Comparison of ENCODE assay signal across 1 cellular context in the genomic region with DNA sequence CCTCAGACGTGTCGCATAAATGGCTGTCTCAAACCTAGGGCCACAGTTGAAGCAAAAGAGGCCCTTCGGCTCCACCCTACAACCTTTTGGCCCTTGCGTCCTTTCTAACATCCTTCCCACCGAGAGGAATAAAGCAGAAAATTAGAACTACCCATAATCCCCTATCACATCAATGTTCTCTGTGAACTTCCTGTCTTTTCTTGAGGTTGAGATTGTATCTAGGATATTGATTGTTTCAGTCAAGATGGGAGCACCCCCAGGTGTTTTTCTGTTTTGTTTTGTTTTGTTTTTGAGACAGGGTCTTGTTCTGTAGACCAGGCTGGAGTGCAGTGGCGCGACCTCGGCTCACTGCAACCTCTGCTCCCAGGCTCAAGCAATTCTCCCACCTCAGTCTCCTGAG.
TF ChIP-seq lines count a peak whose summit lies in the region.

No MANE protein-coding gene starts in this region.

TF ChIP-seq in GM23338, 12 proteins besides CTCF, POLR2A, EP300 and RAD21 (continued from another document):
- TF ChIP-seq, protein P1, sequence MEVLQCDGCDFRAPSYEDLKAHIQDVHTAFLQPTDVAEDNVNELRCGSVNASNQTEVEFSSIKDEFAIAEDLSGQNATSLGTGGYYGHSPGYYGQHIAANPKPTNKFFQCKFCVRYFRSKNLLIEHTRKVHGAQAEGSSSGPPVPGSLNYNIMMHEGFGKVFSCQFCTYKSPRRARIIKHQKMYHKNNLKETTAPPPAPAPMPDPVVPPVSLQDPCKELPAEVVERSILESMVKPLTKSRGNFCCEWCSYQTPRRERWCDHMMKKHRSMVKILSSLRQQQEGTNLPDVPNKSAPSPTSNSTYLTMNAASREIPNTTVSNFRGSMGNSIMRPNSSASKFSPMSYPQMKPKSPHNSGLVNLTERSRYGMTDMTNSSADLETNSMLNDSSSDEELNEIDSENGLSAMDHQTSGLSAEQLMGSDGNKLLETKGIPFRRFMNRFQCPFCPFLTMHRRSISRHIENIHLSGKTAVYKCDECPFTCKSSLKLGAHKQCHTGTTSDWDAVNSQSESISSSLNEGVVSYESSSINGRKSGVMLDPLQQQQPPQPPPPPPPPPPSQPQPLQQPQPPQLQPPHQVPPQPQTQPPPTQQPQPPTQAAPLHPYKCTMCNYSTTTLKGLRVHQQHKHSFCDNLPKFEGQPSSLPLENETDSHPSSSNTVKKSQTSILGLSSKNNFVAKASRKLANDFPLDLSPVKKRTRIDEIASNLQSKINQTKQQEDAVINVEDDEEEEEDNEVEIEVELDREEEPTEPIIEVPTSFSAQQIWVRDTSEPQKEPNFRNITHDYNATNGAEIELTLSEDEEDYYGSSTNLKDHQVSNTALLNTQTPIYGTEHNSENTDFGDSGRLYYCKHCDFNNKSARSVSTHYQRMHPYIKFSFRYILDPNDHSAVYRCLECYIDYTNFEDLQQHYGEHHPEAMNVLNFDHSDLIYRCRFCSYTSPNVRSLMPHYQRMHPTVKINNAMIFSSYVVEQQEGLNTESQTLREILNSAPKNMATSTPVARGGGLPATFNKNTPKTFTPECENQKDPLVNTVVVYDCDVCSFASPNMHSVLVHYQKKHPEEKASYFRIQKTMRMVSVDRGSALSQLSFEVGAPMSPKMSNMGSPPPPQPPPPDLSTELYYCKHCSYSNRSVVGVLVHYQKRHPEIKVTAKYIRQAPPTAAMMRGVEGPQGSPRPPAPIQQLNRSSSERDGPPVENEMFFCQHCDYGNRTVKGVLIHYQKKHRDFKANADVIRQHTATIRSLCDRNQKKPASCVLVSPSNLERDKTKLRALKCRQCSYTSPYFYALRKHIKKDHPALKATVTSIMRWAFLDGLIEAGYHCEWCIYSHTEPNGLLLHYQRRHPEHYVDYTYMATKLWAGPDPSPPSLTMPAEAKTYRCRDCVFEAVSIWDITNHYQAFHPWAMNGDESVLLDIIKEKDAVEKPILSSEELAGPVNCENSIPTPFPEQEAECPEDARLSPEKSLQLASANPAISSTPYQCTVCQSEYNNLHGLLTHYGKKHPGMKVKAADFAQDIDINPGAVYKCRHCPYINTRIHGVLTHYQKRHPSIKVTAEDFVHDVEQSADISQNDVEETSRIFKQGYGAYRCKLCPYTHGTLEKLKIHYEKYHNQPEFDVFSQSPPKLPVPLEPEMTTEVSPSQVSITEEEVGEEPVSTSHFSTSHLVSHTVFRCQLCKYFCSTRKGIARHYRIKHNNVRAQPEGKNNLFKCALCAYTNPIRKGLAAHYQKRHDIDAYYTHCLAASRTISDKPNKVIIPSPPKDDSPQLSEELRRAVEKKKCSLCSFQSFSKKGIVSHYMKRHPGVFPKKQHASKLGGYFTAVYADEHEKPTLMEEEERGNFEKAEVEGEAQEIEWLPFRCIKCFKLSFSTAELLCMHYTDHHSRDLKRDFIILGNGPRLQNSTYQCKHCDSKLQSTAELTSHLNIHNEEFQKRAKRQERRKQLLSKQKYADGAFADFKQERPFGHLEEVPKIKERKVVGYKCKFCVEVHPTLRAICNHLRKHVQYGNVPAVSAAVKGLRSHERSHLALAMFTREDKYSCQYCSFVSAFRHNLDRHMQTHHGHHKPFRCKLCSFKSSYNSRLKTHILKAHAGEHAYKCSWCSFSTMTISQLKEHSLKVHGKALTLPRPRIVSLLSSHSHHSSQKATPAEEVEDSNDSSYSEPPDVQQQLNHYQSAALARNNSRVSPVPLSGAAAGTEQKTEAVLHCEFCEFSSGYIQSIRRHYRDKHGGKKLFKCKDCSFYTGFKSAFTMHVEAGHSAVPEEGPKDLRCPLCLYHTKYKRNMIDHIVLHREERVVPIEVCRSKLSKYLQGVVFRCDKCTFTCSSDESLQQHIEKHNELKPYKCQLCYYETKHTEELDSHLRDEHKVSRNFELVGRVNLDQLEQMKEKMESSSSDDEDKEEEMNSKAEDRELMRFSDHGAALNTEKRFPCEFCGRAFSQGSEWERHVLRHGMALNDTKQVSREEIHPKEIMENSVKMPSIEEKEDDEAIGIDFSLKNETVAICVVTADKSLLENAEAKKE (CRISPR knock-in tag; IDR thresholded peaks at IDR 0.05) = no peak
- TF ChIP-seq ZNF331 (CRISPR knock-in tag; IDR thresholded peaks at IDR 0.05; ENCODE audit: low read depth) = no peak
- TF ChIP-seq, protein P2, sequence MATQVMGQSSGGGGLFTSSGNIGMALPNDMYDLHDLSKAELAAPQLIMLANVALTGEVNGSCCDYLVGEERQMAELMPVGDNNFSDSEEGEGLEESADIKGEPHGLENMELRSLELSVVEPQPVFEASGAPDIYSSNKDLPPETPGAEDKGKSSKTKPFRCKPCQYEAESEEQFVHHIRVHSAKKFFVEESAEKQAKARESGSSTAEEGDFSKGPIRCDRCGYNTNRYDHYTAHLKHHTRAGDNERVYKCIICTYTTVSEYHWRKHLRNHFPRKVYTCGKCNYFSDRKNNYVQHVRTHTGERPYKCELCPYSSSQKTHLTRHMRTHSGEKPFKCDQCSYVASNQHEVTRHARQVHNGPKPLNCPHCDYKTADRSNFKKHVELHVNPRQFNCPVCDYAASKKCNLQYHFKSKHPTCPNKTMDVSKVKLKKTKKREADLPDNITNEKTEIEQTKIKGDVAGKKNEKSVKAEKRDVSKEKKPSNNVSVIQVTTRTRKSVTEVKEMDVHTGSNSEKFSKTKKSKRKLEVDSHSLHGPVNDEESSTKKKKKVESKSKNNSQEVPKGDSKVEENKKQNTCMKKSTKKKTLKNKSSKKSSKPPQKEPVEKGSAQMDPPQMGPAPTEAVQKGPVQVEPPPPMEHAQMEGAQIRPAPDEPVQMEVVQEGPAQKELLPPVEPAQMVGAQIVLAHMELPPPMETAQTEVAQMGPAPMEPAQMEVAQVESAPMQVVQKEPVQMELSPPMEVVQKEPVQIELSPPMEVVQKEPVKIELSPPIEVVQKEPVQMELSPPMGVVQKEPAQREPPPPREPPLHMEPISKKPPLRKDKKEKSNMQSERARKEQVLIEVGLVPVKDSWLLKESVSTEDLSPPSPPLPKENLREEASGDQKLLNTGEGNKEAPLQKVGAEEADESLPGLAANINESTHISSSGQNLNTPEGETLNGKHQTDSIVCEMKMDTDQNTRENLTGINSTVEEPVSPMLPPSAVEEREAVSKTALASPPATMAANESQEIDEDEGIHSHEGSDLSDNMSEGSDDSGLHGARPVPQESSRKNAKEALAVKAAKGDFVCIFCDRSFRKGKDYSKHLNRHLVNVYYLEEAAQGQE (IDR thresholded peaks at IDR 0.05; ENCODE audit: unreplicated experiment) = no peak
